In genomic region chr6:41298785-41299498, GRCh38 we compare ENCODE assay signal across 16 cellular contexts. TPM values are rescaled to one million over a fixed set of nuclear protein-coding genes. Genes with fewer than 3 reads are reported as not detected.
DNase-seq lines count a peak whose midpoint lies in the region; ATAC-seq and TF ChIP-seq lines count a peak whose summit lies in the region.
"Had no signal": no experiment of that assay in that cellular context is flagged by ENCODE, and none has a peak within 500 bp of the region (broad histone marks: within the 10 kb centered on the region; RNA-seq: fewer than 3 reads in every experiment).

No MANE protein-coding gene starts in this region.

- no peaks in the 10 kb centered on the region for H3K27me3 ChIP-seq in CD4-positive, alpha-beta memory T cell (ENCODE audit: insufficient read depth, low read length)

- H3K27ac ChIP-seq in CD4-positive, alpha-beta memory T cell (ENCODE audit: low read depth, low read length) = no peak overlapping the region

- intact Hi-C loops in CD4-positive, alpha-beta memory T cell (cut with micrococcal nuclease) = loop anchor here (2.0 kb wide), 1 partner anchor 98 kb away; the partner anchor contains the start of gene TREML2
- intact Hi-C loops in activated B cell treated with CpG ODN at 0.5 μM for 24 hours (cut with micrococcal nuclease) (no loop called here), natural killer cell (cut with micrococcal nuclease) (no loop called here)

- H3K4me3 ChIP-seq in CD4-positive, alpha-beta memory T cell (ENCODE audit: low read length in 2 of 2) = no peak overlapping the region

- H3K27me3 Mint-ChIP-seq in CD4-positive, alpha-beta memory T cell = peaks cover 0 to 8% of the 10 kb centered on the region in 2 donors
- H3K27me3 Mint-ChIP-seq in activated B cell treated with CpG ODN at 0.5 μM for 24 hours (no peaks in the 10 kb centered on the region), natural killer cell (ENCODE audit: low read depth in 2 of 2) (no peaks in the 10 kb centered on the region), progenitor cell of endocrine pancreas (peaks cover 15% of the 10 kb centered on the region)

- H3K4me3 Mint-ChIP-seq in CD4-positive, alpha-beta memory T cell = peak overlapping the region in 7 of 8 donors; percentile 34 to 76 (median 62)
- H3K4me3 Mint-ChIP-seq in activated B cell treated with CpG ODN at 0.5 μM for 24 hours (peak overlapping the region; percentile 61), natural killer cell (peak overlapping the region; percentile 29), progenitor cell of endocrine pancreas (ENCODE audit: low read depth) (no peak overlapping the region)

- peaks cover 27 to 43% (median 33%) of the 10 kb centered on the region in 4 donors for H3K4me1 Mint-ChIP-seq in CD4-positive, alpha-beta memory T cell
- peaks cover 69% of the 10 kb centered on the region for H3K4me1 Mint-ChIP-seq in activated B cell treated with CpG ODN at 0.5 μM for 24 hours
- H3K4me1 Mint-ChIP-seq in natural killer cell = peaks cover 17 to 22% of the 10 kb centered on the region in 2 donors
- H3K4me1 Mint-ChIP-seq in progenitor cell of endocrine pancreas (ENCODE audit: low read depth) = no peaks in the 10 kb centered on the region

- no peaks in the 10 kb centered on the region for H3K9me3 ChIP-seq in CD4-positive, alpha-beta memory T cell (ENCODE audit: control insufficient read depth in 1 of 2, low read length in 2 of 2)

- POLR2A ChIA-PET in CD4-positive, alpha-beta memory T cell (lab: Charles Lee; ENCODE audit: partially characterized antibody) = interaction anchor here (0.7 to 1.0 kb wide), 3 partner anchors 20 to 228 kb away, joined by 3 read pairs; no protein-coding TSS in a partner anchor
- POLR2A ChIA-PET in activated B cell treated with CpG ODN at 0.5 μM for 24 hours (lab: Charles Lee) = interaction anchor here (0.6 to 0.8 kb wide), 4 partner anchors 9 to 98 kb away, joined by 3 read pairs; partner anchors contain the start of gene TREML2

- H3K36me3 Mint-ChIP-seq in CD4-positive, alpha-beta memory T cell = no peaks in the 10 kb centered on the region
- H3K36me3 Mint-ChIP-seq in activated B cell treated with CpG ODN at 0.5 μM for 24 hours (ENCODE audit: low read depth) (peaks cover 4% of the 10 kb centered on the region), natural killer cell (no peaks in the 10 kb centered on the region), progenitor cell of endocrine pancreas (ENCODE audit: insufficient read depth) (peaks cover 1% of the 10 kb centered on the region)

- no peaks in the 10 kb centered on the region for H3K36me3 ChIP-seq in CD4-positive, alpha-beta memory T cell (ENCODE audit: insufficient read depth, low read length)

- peak overlapping the region; percentile 57 to 88 (median 74) for H3K27ac Mint-ChIP-seq in CD4-positive, alpha-beta memory T cell
- H3K27ac Mint-ChIP-seq in activated B cell treated with CpG ODN at 0.5 μM for 24 hours (peak overlapping the region; percentile 85), natural killer cell (peak overlapping the region; percentile 34 to 65), progenitor cell of endocrine pancreas (no peak overlapping the region)

- ATAC-seq in activated B cell treated with CpG ODN at 0.5 μM for 24 hours (ENCODE audit: low read depth) = peak; percentile 56
- peak; percentile 58 to 84 (median 81) for ATAC-seq in natural killer cell
- no peak for ATAC-seq in GM18517 (IDR thresholded peaks at IDR 0.05; ENCODE audit: unreplicated experiment)
- ATAC-seq: left lobe of liver, right cardiac atrium had no signal

- peak in 4 of 5 donors; percentile 60 to 71 (median 68) for DNase-seq in CD4-positive, alpha-beta memory T cell
- DNase-seq in Kasumi-1 (lab: John Stamatoyannopoulos, UW) = peak; percentile 68 to 79
- DNase-seq in activated B cell treated with CpG ODN at 0.5 μM for 24 hours = no peak
- DNase-seq in natural killer cell = no peak
- no peak for DNase-seq in NCI-H128 (lab: John Stamatoyannopoulos, UW; ENCODE audit: unreplicated experiment)
- DNase-seq in progenitor cell of endocrine pancreas (ENCODE audit: low spot score, unreplicated experiment) = no peak
- DNase-seq: activated CD8-positive, alpha-beta memory T cell treated with anti-CD3 and anti-CD28 coated beads for 24 hours; aorta; right cardiac atrium; stimulated activated CD4-positive, alpha-beta T cell treated with anti-CD3 and anti-CD28 coated beads, Interleukin-4, amount 100 ng/mL, for 24 hours; stimulated activated naive CD4-positive, alpha-beta T cell treated with Interleukin-2 at 50 U/mL for 16 hours had no signal

- peaks cover 0 to 11% (median 2%) of the 10 kb centered on the region in 8 donors for H3K9me3 Mint-ChIP-seq in CD4-positive, alpha-beta memory T cell
- H3K9me3 Mint-ChIP-seq in activated B cell treated with CpG ODN at 0.5 μM for 24 hours (peaks cover 33% of the 10 kb centered on the region), natural killer cell (peaks cover 0 to 4% of the 10 kb centered on the region in 2 donors), progenitor cell of endocrine pancreas (ENCODE audit: low read depth) (peaks cover 40% of the 10 kb centered on the region)

- TF ChIP-seq CTCF in activated B cell treated with CpG ODN at 0.5 μM for 24 hours (IDR thresholded peaks at IDR 0.05) = no peak
- TF ChIP-seq CTCF in natural killer cell (IDR thresholded peaks at IDR 0.05) = no peak
- no peak for TF ChIP-seq CTCF in progenitor cell of endocrine pancreas (IDR thresholded peaks at IDR 0.05; ENCODE audit: unreplicated experiment)

- peaks cover 20% of the 10 kb centered on the region for H3K4me1 ChIP-seq in CD4-positive, alpha-beta memory T cell (ENCODE audit: insufficient read depth, low read length)

- CTCF ChIA-PET in CD4-positive, alpha-beta memory T cell (lab: Charles Lee; ENCODE audit: partially characterized antibody) = interaction anchor here (1.0 to 2.0 kb wide), 4 partner anchors 9 to 21 kb away, joined by 3 to 13 read pairs (median 6); no protein-coding TSS in a partner anchor
- CTCF ChIA-PET in activated B cell treated with CpG ODN at 0.5 μM for 24 hours (lab: Charles Lee) = interaction anchor here (0.7 to 1.9 kb wide), 3 partner anchors 9 to 21 kb away, joined by 3 to 5 read pairs (median 3); no protein-coding TSS in a partner anchor

RNA-seq across cellular contexts. Expression of gene TREM1, which starts 12.5 kb away (rescaled TPM):
- total RNA-seq in CD4-positive, alpha-beta memory T cell = not detected
- not detected for polyA plus RNA-seq in CD4-positive, alpha-beta memory T cell
- total RNA-seq in activated B cell treated with CpG ODN at 0.5 μM for 24 hours (0.81 TPM in 1 of 2 replicates, not detected in the other), natural killer cell (10 to 100 TPM in 1 of 3 donors, 1 to 10 TPM in 2; 9.5 to 44.2 (median 9.8) TPM), progenitor cell of endocrine pancreas (not detected in 2 replicates)
- total RNA-seq: dermis microvascular lymphatic vessel endothelial cell; T-helper 1 cell treated with Interleukin-12 subunit alpha and Interleukin-12 subunit beta and Interleukin-4 antibody, amounts not matched to agents 30 ng/mL and 1 ng/mL, for 36 hours had no signal

RNA-seq across cellular contexts. Expression of gene NCR2, which starts 36.5 kb away (rescaled TPM):
- not detected for total RNA-seq in CD4-positive, alpha-beta memory T cell
- polyA plus RNA-seq in CD4-positive, alpha-beta memory T cell = not detected
- not detected in 2 replicates for total RNA-seq in activated B cell treated with CpG ODN at 0.5 μM for 24 hours
- not detected for total RNA-seq in natural killer cell
- total RNA-seq in progenitor cell of endocrine pancreas = not detected in 2 replicates
- total RNA-seq: aorta; dermis microvascular lymphatic vessel endothelial cell; left lobe of liver; MCF 10A; right cardiac atrium; T-helper 1 cell treated with Interleukin-12 subunit alpha and Interleukin-12 subunit beta and Interleukin-4 antibody, amounts not matched to agents 30 ng/mL and 1 ng/mL, for 36 hours had no signal
- polyA plus RNA-seq: aorta, right cardiac atrium had no signal

Comparison
In these comparisons a context has a peak if more than half of its experiments do, and no peak if none do; other contexts are left out.
1. DNase-seq: peak in CD4-positive, alpha-beta memory T cell (4 of 5) and Kasumi-1 (2 of 2); none in activated B cell treated with CpG ODN at 0.5 μM for 24 hours (single experiment), natural killer cell (single experiment), NCI-H128 (single experiment) and progenitor cell of endocrine pancreas (single experiment).